In the genomic region with DNA sequence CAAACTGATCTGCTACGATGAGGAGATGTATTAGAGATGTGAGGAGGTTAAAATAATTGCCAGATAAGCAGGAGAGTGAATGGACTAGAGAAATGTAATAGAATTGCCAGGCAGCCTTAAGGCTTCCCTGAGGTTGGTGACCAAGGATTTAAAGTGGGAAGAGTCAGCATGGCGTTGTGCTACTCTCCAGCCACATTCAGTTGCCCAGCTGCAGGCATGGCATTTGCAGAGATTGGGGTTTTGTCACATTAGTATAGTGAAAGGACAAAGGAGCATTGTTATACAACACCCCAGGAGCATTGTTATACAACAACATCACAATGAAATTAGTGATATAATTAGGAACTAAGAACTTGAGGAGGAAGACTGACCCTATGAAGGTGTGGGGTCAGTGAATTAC, we compare ENCODE assay signal across 1 cellular context.
TF ChIP-seq lines count a peak whose summit lies in the region.

No MANE protein-coding gene starts in this region.

TF ChIP-seq in H1, 55 proteins besides CTCF, POLR2A, EP300 and RAD21:
- TF ChIP-seq HDAC6 (IDR thresholded peaks at IDR 0.05; ENCODE audit: low read depth, low read length), result no peak
- no peak for TF ChIP-seq YY1 (IDR thresholded peaks at IDR 0.05; ENCODE audit: low read depth, low read length)
- no peak for TF ChIP-seq CREB1 (IDR thresholded peaks at IDR 0.05)
- TF ChIP-seq SAP30 (IDR thresholded peaks at IDR 0.05; ENCODE audit: insufficient read depth, insufficient replicate concordance, low read length), result no peak
- TF ChIP-seq JUN (IDR thresholded peaks at IDR 0.05; ENCODE audit: low read depth, low read length), result no peak
- no peak for TF ChIP-seq RBBP5 (IDR thresholded peaks at IDR 0.05; ENCODE audit: borderline replicate concordance, low read depth, low read length)
- TF ChIP-seq KDM4A (IDR thresholded peaks at IDR 0.05; ENCODE audit: low read depth, low read length, severe bottlenecking), result no peak
- TF ChIP-seq KDM1A (IDR thresholded peaks at IDR 0.05; ENCODE audit: borderline replicate concordance, low read length), result no peak
